In the genomic region with DNA sequence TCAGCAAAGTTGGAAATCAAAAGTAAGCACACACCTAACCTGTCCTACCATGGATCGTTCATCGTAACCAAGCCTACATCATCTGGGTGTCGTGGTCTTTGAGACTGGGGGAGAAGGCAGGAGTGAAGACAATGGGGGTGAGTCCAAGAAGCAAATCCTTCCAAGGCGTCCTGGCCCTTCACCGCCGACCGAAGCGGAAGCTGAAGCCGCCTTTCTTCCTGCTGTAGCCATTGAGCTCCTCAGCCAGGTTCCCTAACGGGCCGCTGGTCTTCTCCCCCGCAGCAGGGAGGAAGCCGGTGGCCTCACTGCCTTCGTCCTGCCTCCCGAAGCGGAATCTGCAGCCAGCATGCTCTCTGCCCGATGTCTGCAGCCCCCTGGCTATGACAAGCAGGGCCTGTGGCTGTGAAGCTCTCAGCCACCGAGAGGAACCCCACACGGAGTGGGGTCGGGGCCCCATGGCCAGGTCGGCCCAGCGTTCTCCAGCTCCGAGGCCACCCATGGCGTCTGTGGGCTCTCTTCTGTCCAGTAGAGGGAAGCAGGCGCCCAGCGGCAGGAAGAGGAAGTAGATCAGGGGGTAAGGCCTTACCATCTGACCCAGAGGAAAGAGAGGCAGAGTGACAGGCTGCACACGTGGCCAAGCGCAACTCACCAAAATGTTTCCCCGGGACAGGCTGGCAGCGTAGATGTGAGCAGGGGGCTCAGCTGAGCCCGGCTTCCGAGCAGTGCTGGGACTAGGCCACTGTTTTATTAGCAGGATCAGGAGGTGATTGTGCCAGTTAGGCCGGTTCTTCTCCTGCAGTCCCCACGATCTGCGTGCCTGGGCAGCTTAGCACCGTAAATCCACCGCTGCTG, we compare ENCODE assay signal across 9 cellular contexts. TPM values are rescaled to one million over a fixed set of nuclear protein-coding genes. Genes with fewer than 3 reads are reported as not detected.
DNase-seq lines count a peak whose midpoint lies in the region; ATAC-seq and TF ChIP-seq lines count a peak whose summit lies in the region.
"Had no signal": no experiment of that assay in that cellular context is flagged by ENCODE, and none has a peak within 500 bp of the region (broad histone marks: within the 10 kb centered on the region; RNA-seq: fewer than 3 reads in every experiment).

No MANE protein-coding gene starts in this region.

- H3K9me3 ChIP-seq in right atrium auricular region = no peaks in the 10 kb centered on the region
- no peaks in the 10 kb centered on the region for H3K9me3 ChIP-seq in lower lobe of right lung
- H3K9me3 ChIP-seq in aorta (ENCODE audit: control insufficient read depth, low read length) = no peaks in the 10 kb centered on the region

- H3K36me3 ChIP-seq in right atrium auricular region (peaks cover 32% of the 10 kb centered on the region), lower lobe of right lung (peaks cover 46% of the 10 kb centered on the region), aorta (ENCODE audit: control insufficient read depth in 1 of 2, insufficient read depth in 2 of 2, low read length in 1 of 2) (peaks cover 0 to 6% of the 10 kb centered on the region in 2 donors)

- H3K4me3 ChIP-seq in right atrium auricular region (no peak overlapping the region), dorsolateral prefrontal cortex (peak overlapping the region in 2 of 59 donors; percentile 16 to 29), lower lobe of right lung (peak overlapping the region; percentile 21), aorta (ENCODE audit: low read length in 2 of 2) (no peak overlapping the region)

- H3K27ac ChIP-seq in right atrium auricular region = peak overlapping the region in 1 of 2 donors; percentile 7
- peak overlapping the region in 12 of 59 donors; percentile 8 to 59 (median 44) for H3K27ac ChIP-seq in dorsolateral prefrontal cortex
- H3K27ac ChIP-seq in lower lobe of right lung = peak overlapping the region; percentile 56
- no peak overlapping the region for H3K27ac ChIP-seq in aorta (ENCODE audit: low read depth in 1 of 2, low read length in 2 of 2)

- peak; percentile 40 for ATAC-seq in Right ventricle myocardium inferior
- peak; percentile 74 to 86 for ATAC-seq in lower lobe of right lung
- no peak for ATAC-seq in aorta (ENCODE audit: low FRiP score)

- intact Hi-C loops in Right ventricle myocardium inferior (cut with DNase I) (no loop called here), dorsolateral prefrontal cortex (cut with DNase I) (loop anchor here in 1 of 2 donors (5.0 kb wide), 1 partner anchor 104 kb away; no protein-coding TSS in a partner anchor), lower lobe of right lung (cut with DNase I) (no loop called here), aorta (cut with DNase I) (no loop called here)

- H3K4me1 ChIP-seq in right atrium auricular region (peaks cover 0 to 22% of the 10 kb centered on the region in 2 donors), lower lobe of right lung (no peaks in the 10 kb centered on the region), aorta (ENCODE audit: control insufficient read depth in 1 of 2, insufficient read depth in 2 of 2, low read length in 2 of 2) (no peaks in the 10 kb centered on the region)

- TF ChIP-seq CTCF in right atrium auricular region (IDR thresholded peaks at IDR 0.05) (peak in 1 of 2 donors; percentile 55), dorsolateral prefrontal cortex (IDR thresholded peaks at IDR 0.05 in 54 of 56, conservative IDR thresholded peaks at IDR 0.05 in 2 of 56; ENCODE audit: low read depth in 1 of 56, partially characterized antibody in 56 of 56) (peak in 33 of 56 donors; percentile 14 to 50 (median 32)), lower lobe of right lung (IDR thresholded peaks at IDR 0.05) (peak; percentile 48)

- H3K27me3 ChIP-seq in right atrium auricular region (no peaks in the 10 kb centered on the region), dorsolateral prefrontal cortex (no peaks in the 10 kb centered on the region), lower lobe of right lung (ENCODE audit: low read depth) (no peaks in the 10 kb centered on the region), aorta (ENCODE audit: control insufficient read depth in 1 of 2, insufficient read depth in 2 of 2, low read length in 1 of 2) (no peaks in the 10 kb centered on the region)

- DNase-seq in Right ventricle myocardium inferior (ENCODE audit: missing footprints) (peak; percentile 85), right atrium auricular region (ENCODE audit: low spot score) (no peak), dorsolateral prefrontal cortex (no peak), lower lobe of right lung (peak; percentile 84), aorta (peak; percentile 79 to 85), NCI-H1417 treated with DMSO at 0.1 percent for 48 hours (lab: John Stamatoyannopoulos, UW) (no peak)
- no peak for DNase-seq in activated CD8-positive, alpha-beta memory T cell treated with anti-CD3 and anti-CD28 coated beads, Interleukin-2, amount 50 U/mL, for 4 hours
- no peak for DNase-seq in stimulated activated CD4-positive, alpha-beta T cell treated with anti-CD3 and anti-CD28 coated beads, Interleukin-2, amount 100 ng/mL, for 24 hours

- WGBS in aorta, 2 donors = 81 to 82% methylated on average over 36 to 37 of the region's 37 CpGs

RNA-seq across cellular contexts. Expression of a gene that starts 3.1 kb away (rescaled TPM):
- not detected for total RNA-seq in Right ventricle myocardium inferior
- not detected for total RNA-seq in right atrium auricular region
- total RNA-seq in dorsolateral prefrontal cortex = not detected
- total RNA-seq in lower lobe of right lung = not detected
- total RNA-seq in aorta = not detected
- polyA plus RNA-seq in aorta = not detected
- total RNA-seq: activated T-helper 1 cell treated with anti-CD3 and anti-CD28 coated beads, Interleukin-12 subunit alpha, Interleukin-12 subunit beta, Interleukin-2, Interleukin-4 antibody, amounts not matched to agents 30 ng/mL and 10 ng/mL and 1 ng/mL, durations not matched to agents 14 hours and 24 hours and 36 hours had no signal

RNA-seq across cellular contexts. Expression of a gene that starts 45.6 kb away (rescaled TPM):
- total RNA-seq in Right ventricle myocardium inferior (0.57 TPM), right atrium auricular region (1 to 10 TPM in 1 of 2 donors, under 1 TPM in 1; 0.20 to 4.6 TPM), dorsolateral prefrontal cortex (1 to 10 TPM in 87 of 120 experiments, under 1 TPM in 31, not detected in 2; 0.24 to 4.5 (median 1.6) TPM), lower lobe of right lung (1.3 TPM), aorta (not detected)
- polyA plus RNA-seq in aorta = under 1 TPM in 1 of 2 donors, not detected in 1; 0.13 TPM
- total RNA-seq: activated T-helper 1 cell treated with anti-CD3 and anti-CD28 coated beads, Interleukin-12 subunit alpha, Interleukin-12 subunit beta, Interleukin-2, Interleukin-4 antibody, amounts not matched to agents 30 ng/mL and 10 ng/mL and 1 ng/mL, durations not matched to agents 14 hours and 24 hours and 36 hours had no signal

RNA-seq across cellular contexts. Expression of a gene that starts 58.4 kb away (rescaled TPM):
- total RNA-seq in Right ventricle myocardium inferior (33.0 TPM), right atrium auricular region (10 to 100 TPM; 26.3 to 38.9 TPM), dorsolateral prefrontal cortex (10 to 100 TPM; 32.9 to 97.5 (median 48.2) TPM), lower lobe of right lung (50.2 TPM), aorta (10 to 100 TPM; 91.7 to 98.7 TPM)
- polyA plus RNA-seq in aorta = 10 to 100 TPM; 12.8 to 38.5 TPM

Comparison
In these comparisons a context has a peak if more than half of its experiments do, and no peak if none do; other contexts are left out.
1. DNase-seq: peak in Right ventricle myocardium inferior (single experiment), lower lobe of right lung (single experiment) and aorta (2 of 2); none in right atrium auricular region (single experiment), dorsolateral prefrontal cortex (0 of 10), activated CD8-positive, alpha-beta memory T cell treated with anti-CD3 and anti-CD28 coated beads, Interleukin-2, amount 50 U/mL, for 4 hours (single experiment), stimulated activated CD4-positive, alpha-beta T cell treated with anti-CD3 and anti-CD28 coated beads, Interleukin-2, amount 100 ng/mL, for 24 hours (0 of 2) and NCI-H1417 treated with DMSO at 0.1 percent for 48 hours (single experiment).